In genomic region chr12:121626087-121626852, GRCh38 we compare ENCODE assay signal across 8 cellular contexts. TPM values are rescaled to one million over a fixed set of nuclear protein-coding genes. Genes with fewer than 3 reads are reported as not detected.
DNase-seq lines count a peak whose midpoint lies in the region; ATAC-seq and TF ChIP-seq lines count a peak whose summit lies in the region.

ORAI1 (plus strand) TSS chr12:121626530.

- H3K4me1 ChIP-seq in DOHH2 (ENCODE audit: control insufficient read depth, low read length) (peaks cover 46% of the 10 kb centered on the region), GM23248 (ENCODE audit: insufficient read depth) (peaks cover 19% of the 10 kb centered on the region; the same call in 1 of the 2 replicates)

- H3K79me2 ChIP-seq in DOHH2 (ENCODE audit: control insufficient read depth, low read length) (peaks cover 45% of the 10 kb centered on the region), GM23248 (ENCODE audit: insufficient read depth) (peaks cover 36% of the 10 kb centered on the region)

- H3K9me2 ChIP-seq in DOHH2 (replicated peaks; ENCODE audit: control insufficient read depth, low read length) (no peaks in the 10 kb centered on the region), GM23248 (ENCODE audit: insufficient read depth) (no peaks in the 10 kb centered on the region)

- H3K4me2 ChIP-seq in DOHH2 (ENCODE audit: low read length): peak within 1 kb of the TSS; percentile 99
- peak within 1 kb of the TSS; percentile 84 for H3K4me2 ChIP-seq in GM23248 (ENCODE audit: unreplicated experiment)

- H3K27me3 Mint-ChIP-seq in naive thymus-derived CD8-positive, alpha-beta T cell: no peaks in the 10 kb centered on the region
- H3K27me3 Mint-ChIP-seq in stimulated activated naive B cell treated with anti-CD40 and anti-IgM and Interleukin-4, amounts not matched to agents 10 μg/mL and 1 μg/mL and 100 μg/mL, for 72 hours: no peaks in the 10 kb centered on the region

- peaks cover 22 to 53% (median 48%) of the 10 kb centered on the region in 4 donors for H3K4me1 Mint-ChIP-seq in naive thymus-derived CD8-positive, alpha-beta T cell
- H3K4me1 Mint-ChIP-seq in stimulated activated naive B cell treated with anti-CD40 and anti-IgM and Interleukin-4, amounts not matched to agents 10 μg/mL and 1 μg/mL and 100 μg/mL, for 72 hours: peaks cover 33 to 54% of the 10 kb centered on the region in 2 donors

- DNase-seq in GM23248 (peak; percentile 95), LNCaP clone FGC (ENCODE audit: low read depth) (peak; percentile 64), RPMI8226 (peak; percentile 97), fibroblast of gingiva (ENCODE audit: low read depth) (peak; percentile 93)
- peak; percentile 91 to 94 for DNase-seq in activated T-helper 1 cell treated with anti-CD3 and anti-CD28 coated beads, Interleukin-2, amount 50 U/mL, for 16 hours (ENCODE audit: low read depth in 1 of 2, low spot score in 1 of 2)
- peak; percentile 91 to 98 (median 96) for DNase-seq in naive thymus-derived CD8-positive, alpha-beta T cell
- DNase-seq in stimulated activated naive B cell treated with anti-CD40 and anti-IgM and Interleukin-4, amounts not matched to agents 10 μg/mL and 1 μg/mL and 100 μg/mL, for 72 hours: peak; percentile 93

- H4K20me1 ChIP-seq in DOHH2 (ENCODE audit: control insufficient read depth, insufficient read depth, low read depth, low read length) (peaks cover 7% of the 10 kb centered on the region), GM23248 (ENCODE audit: insufficient read depth) (no peaks in the 10 kb centered on the region)

- in situ Hi-C loops in GM23248 (cut with MboI): no loop called here

- H3K36me3 Mint-ChIP-seq in naive thymus-derived CD8-positive, alpha-beta T cell: peaks cover 0 to 4% (median 1%) of the 10 kb centered on the region in 3 donors
- H3K36me3 Mint-ChIP-seq in stimulated activated naive B cell treated with anti-CD40 and anti-IgM and Interleukin-4, amounts not matched to agents 10 μg/mL and 1 μg/mL and 100 μg/mL, for 72 hours: peaks cover 27 to 40% of the 10 kb centered on the region in 2 donors

- H3K9me3 ChIP-seq in DOHH2 (ENCODE audit: control insufficient read depth, insufficient read depth, low read length) (no peaks in the 10 kb centered on the region), GM23248 (ENCODE audit: low read depth) (no peaks in the 10 kb centered on the region)

- TF ChIP-seq CTCF in DOHH2 (IDR thresholded peaks at IDR 0.05; ENCODE audit: low read depth, low read length, poor library complexity, severe bottlenecking): no peak
- TF ChIP-seq CTCF in LNCaP clone FGC (IDR thresholded peaks at IDR 0.05; ENCODE audit: control insufficient read depth, extremely low read depth, insufficient read depth): peak; percentile 22; the same call in 1 of the 2 replicates

- H3K4me3 ChIP-seq in DOHH2 (ENCODE audit: low read length) (peak within 1 kb of the TSS; percentile 79), GM23248 (peak within 1 kb of the TSS; percentile 78), LNCaP clone FGC (ENCODE audit: low read depth, low read length) (peak within 1 kb of the TSS; percentile 58)

- H3F3A ChIP-seq in DOHH2 (ENCODE audit: control insufficient read depth, insufficient read depth) (no peaks in the 10 kb centered on the region), GM23248 (ENCODE audit: insufficient read depth) (peaks cover 15% of the 10 kb centered on the region)

- peak; percentile 68 to 69 for ATAC-seq in naive thymus-derived CD8-positive, alpha-beta T cell
- peak; percentile 59 to 69 for ATAC-seq in stimulated activated naive B cell treated with anti-CD40 and anti-IgM and Interleukin-4, amounts not matched to agents 10 μg/mL and 1 μg/mL and 100 μg/mL, for 72 hours (replicated peaks)

- 1% methylated on average over 51 to 55 of the region's 92 CpGs for whole genome bisulfite sequencing in GM23248 (ENCODE audit: low coverage in 1 of 2, low lambda C conversion rate in 2 of 2, missing lambda C conversion rate in 2 of 2), 2 experiments

- POLR2A ChIA-PET in naive thymus-derived CD8-positive, alpha-beta T cell (lab: Charles Lee): interaction anchor here (0.5 to 11.6 kb wide), 37 partner anchors 11 to 621 kb away, joined by 3 to 291 read pairs (median 6); partner anchors contain the start of genes KDM2B, MORN3, RHOF and RNF34

- peak within 1 kb of the TSS; percentile 91 to 98 (median 97) for H3K27ac Mint-ChIP-seq in naive thymus-derived CD8-positive, alpha-beta T cell
- peak within 1 kb of the TSS; percentile 94 for H3K27ac Mint-ChIP-seq in stimulated activated naive B cell treated with anti-CD40 and anti-IgM and Interleukin-4, amounts not matched to agents 10 μg/mL and 1 μg/mL and 100 μg/mL, for 72 hours

- no peaks in the 10 kb centered on the region for H3K27me3 ChIP-seq in DOHH2 (ENCODE audit: control insufficient read depth, low read length)
- no peaks in the 10 kb centered on the region for H3K27me3 ChIP-seq in GM23248 (replicated peaks; ENCODE audit: insufficient read depth)

- H3K4me3 Mint-ChIP-seq in naive thymus-derived CD8-positive, alpha-beta T cell: peak within 1 kb of the TSS; percentile 93 to 98 (median 94)
- H3K4me3 Mint-ChIP-seq in stimulated activated naive B cell treated with anti-CD40 and anti-IgM and Interleukin-4, amounts not matched to agents 10 μg/mL and 1 μg/mL and 100 μg/mL, for 72 hours: peak within 1 kb of the TSS; percentile 90 to 94

- peak within 1 kb of the TSS; percentile 68 for H3K9ac ChIP-seq in GM23248

- peak within 1 kb of the TSS; percentile 85 for H2AFZ ChIP-seq in GM23248

- H3K27ac ChIP-seq in DOHH2 (ENCODE audit: low read depth, low read length): peak within 1 kb of the TSS; percentile 67
- peak within 1 kb of the TSS; percentile 57 for H3K27ac ChIP-seq in GM23248

- H3K36me3 ChIP-seq in DOHH2 (ENCODE audit: control insufficient read depth, low read length) (peaks cover 24% of the 10 kb centered on the region), GM23248 (ENCODE audit: low read depth) (no peaks in the 10 kb centered on the region)

- H3K9me3 Mint-ChIP-seq in naive thymus-derived CD8-positive, alpha-beta T cell: no peaks in the 10 kb centered on the region
- H3K9me3 Mint-ChIP-seq in stimulated activated naive B cell treated with anti-CD40 and anti-IgM and Interleukin-4, amounts not matched to agents 10 μg/mL and 1 μg/mL and 100 μg/mL, for 72 hours: peaks cover 0 to 1% of the 10 kb centered on the region in 2 donors

RNA-seq across cellular contexts. Expression of gene ORAI1, which starts in this region (rescaled TPM):
- total RNA-seq in GM23248 (2014; rRNA removed; shearing (Covaris generic)): 4.9 and 7.6 TPM in 2 replicates
- polyA plus RNA-seq in GM23248 (2016; fragmentation: Nextera tagmentation; extraction: Ambion mirVana): 14.2 and 16.1 TPM in 2 replicates
- 10 to 100 TPM; 44.6 to 45.7 TPM for total RNA-seq in naive thymus-derived CD8-positive, alpha-beta T cell
- 100 to 1,000 TPM; 122 to 158 (median 134) TPM for polyA plus RNA-seq in naive thymus-derived CD8-positive, alpha-beta T cell

Comparison
In these comparisons a context has a peak if more than half of its experiments do, and no peak if none do; other contexts are left out.
1. Peak in every context shown above with its lines: DNase-seq, ATAC-seq, H3K4me3 ChIP-seq and H3K27ac ChIP-seq.